Comparison of ENCODE assay signal across 1 cellular context in the genomic region with DNA sequence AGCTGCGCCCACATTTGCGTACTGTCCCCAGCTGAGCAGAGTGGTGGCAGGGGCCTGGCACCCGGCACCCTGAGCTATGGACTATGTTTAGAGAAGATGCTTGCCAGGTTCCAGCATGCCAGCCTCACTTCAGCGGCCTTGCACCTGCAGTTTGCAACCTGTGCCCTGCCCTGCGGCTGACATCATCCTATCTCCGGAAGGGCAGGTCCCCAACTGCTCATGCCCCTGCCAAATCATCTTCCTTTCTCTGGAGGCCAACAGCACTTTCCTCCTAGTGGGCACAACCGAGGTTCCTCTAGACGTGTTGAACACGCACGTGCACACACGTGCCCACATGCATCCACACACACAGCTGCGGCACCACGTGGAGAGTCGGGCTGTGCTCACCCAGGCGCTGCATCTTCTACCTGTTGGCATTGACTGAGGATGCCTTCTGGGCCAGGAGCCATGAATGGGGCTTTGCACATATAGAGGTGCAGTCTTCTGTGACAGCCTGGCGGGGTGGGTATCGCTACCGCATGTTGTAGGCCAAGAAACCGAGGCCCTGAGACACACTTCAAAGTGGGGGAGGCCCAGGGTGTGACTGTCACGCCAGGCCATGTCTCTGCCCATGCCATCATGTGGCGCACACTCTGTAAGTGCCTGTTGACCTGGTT.
TF ChIP-seq lines count a peak whose summit lies in the region.

No MANE protein-coding gene starts in this region.

TF ChIP-seq in HepG2, 621 proteins besides CTCF, POLR2A, EP300 and RAD21:
- TF ChIP-seq HDAC6 (IDR thresholded peaks at IDR 0.05; ENCODE audit: low read depth, low read length) (no peak), ZNF7 (CRISPR knock-in tag; IDR thresholded peaks at IDR 0.05) (no peak), CREB1 (IDR thresholded peaks at IDR 0.05) (peak; percentile 64), CREB1 (CRISPR knock-in tag; IDR thresholded peaks at IDR 0.05) (no peak), ZNF766 (CRISPR knock-in tag; IDR thresholded peaks at IDR 0.05; ENCODE audit: borderline replicate concordance) (no peak), KAT7 (CRISPR knock-in tag; IDR thresholded peaks at IDR 0.05; ENCODE audit: borderline replicate concordance) (no peak), ATF7 (IDR thresholded peaks at IDR 0.05) (peak; percentile 54), ATF7 (CRISPR knock-in tag; IDR thresholded peaks at IDR 0.05) (no peak), ZBTB20 (CRISPR knock-in tag; IDR thresholded peaks at IDR 0.05; ENCODE audit: borderline replicate concordance, low read depth) (no peak), NCOA5 (CRISPR knock-in tag; IDR thresholded peaks at IDR 0.05) (no peak)
- TF ChIP-seq, protein P1, sequence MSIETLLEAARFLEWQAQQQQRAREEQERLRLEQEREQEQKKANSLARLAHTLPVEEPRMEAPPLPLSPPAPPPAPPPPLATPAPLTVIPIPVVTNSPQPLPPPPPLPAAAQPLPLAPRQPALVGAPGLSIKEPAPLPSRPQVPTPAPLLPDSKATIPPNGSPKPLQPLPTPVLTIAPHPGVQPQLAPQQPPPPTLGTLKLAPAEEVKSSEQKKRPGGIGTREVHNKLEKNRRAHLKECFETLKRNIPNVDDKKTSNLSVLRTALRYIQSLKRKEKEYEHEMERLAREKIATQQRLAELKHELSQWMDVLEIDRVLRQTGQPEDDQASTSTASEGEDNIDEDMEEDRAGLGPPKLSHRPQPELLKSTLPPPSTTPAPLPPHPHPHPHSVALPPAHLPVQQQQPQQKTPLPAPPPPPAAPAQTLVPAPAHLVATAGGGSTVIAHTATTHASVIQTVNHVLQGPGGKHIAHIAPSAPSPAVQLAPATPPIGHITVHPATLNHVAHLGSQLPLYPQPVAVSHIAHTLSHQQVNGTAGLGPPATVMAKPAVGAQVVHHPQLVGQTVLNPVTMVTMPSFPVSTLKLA (IDR thresholded peaks at IDR 0.05) = peak; percentile 51
